In the genomic region with DNA sequence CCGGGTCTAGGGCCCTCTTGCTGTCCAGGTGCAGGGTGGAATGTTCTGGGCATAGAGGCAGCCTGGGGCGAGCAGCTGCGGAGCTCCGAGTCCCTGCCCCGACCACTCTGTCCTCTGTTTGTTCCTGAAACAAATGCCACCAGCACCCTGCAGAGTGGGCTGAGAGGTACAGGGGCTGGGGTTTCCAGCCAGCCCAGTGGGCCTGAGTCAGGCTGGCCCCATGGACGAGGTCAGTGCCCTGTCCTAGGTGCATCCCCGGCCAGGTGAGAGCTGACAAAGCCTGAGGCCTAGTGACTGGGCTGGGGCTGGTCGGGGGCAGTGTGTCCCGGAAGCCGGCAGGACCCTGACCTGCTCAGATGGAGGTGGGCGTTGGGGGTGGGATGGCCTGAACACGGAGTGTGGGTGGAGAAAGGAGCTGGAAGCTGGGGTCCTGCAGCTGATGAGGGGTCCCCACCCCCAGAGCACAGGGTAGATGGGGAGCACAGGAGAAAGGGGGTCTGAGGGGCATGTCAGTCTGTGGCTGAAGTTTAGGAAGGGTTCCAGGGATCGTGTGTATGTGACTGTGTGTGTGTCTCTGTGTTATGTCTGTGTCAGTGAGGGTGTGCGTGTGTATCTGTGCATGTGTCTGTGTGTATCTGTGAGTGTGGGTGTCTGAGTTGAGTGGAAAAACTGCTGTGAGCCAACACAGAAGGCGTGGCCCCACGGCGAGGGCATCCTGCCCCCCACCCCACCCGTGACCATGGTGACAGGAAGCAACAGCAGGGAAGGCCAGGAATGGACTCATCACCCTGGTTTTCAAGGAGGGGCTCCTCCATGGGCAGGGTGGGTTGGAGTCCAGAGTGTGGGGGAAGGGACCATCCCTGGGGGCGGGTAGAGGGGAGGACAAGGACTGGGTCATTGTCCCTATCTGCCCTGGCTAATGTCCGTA, we compare ENCODE assay signal across 1 cellular context.
A peak's percentile ranks its signal among the peaks of the same experiment; 100 is the strongest.
TF ChIP-seq lines count a peak whose summit lies in the region.

No MANE protein-coding gene starts in this region.

TF ChIP-seq in HepG2, 621 proteins besides CTCF, POLR2A, EP300 and RAD21 (continued from another document):
- TF ChIP-seq ZMYM3 (CRISPR knock-in tag; IDR thresholded peaks at IDR 0.05) (no peak), ZSCAN9 (CRISPR knock-in tag; IDR thresholded peaks at IDR 0.05; ENCODE audit: borderline replicate concordance) (no peak), ZBTB20 (CRISPR knock-in tag; IDR thresholded peaks at IDR 0.05; ENCODE audit: borderline replicate concordance, low read depth) (no peak), SNAPC2 (CRISPR knock-in tag; IDR thresholded peaks at IDR 0.05) (no peak), ZNF781 (CRISPR knock-in tag; IDR thresholded peaks at IDR 0.05; ENCODE audit: borderline replicate concordance, not compliant biosample characterization) (no peak), ZFY (CRISPR knock-in tag; IDR thresholded peaks at IDR 0.05) (peak; percentile 65; the same call in 1 of the 2 replicates), ZBTB8A (CRISPR knock-in tag; IDR thresholded peaks at IDR 0.05; ENCODE audit: borderline replicate concordance, low read depth) (no peak)
